17 cellular contexts compared by ENCODE assay signal in the genomic region with DNA sequence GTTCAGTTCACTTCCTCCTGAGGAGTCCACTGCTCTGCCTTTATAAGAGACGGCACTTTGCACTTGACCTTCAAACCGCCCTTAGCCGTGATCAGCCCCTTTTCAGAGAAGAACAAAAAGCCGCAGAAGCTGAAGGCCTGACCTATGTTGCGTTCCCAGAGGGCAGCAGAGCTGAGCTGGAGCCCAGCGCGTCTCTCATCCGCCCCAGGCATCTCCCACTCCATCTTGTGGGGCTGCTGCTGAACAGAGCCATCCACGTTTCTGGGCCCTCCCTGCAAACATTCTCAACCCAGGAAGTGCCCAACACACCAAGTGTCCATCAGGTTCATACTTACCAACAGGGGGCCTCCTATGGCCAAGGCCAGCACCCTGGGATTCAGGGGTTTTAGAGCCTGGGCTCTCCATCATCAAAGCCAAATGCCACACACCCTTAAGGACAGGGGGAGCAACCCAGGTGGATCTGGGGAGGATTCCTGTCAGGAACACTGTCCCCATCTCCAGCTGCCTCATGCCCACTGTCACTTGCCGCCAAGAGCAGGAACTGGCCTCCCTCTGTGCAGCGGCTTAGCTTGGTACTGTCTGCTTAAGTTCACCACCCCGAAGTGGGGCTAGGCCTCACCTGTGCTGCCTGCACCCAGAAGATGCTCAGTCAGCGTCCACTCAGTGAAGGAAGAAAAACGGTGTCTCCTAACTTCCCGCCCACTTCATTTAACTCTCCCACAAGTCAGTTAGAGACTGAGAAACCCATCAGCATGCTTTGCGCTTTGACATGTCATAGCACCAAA. TPM values are rescaled to one million over a fixed set of nuclear protein-coding genes. Genes with fewer than 3 reads are reported as not detected.
DNase-seq lines count a peak whose midpoint lies in the region; ATAC-seq and TF ChIP-seq lines count a peak whose summit lies in the region.
"Had no signal": no experiment of that assay in that cellular context is flagged by ENCODE, and none has a peak within 500 bp of the region (broad histone marks: within the 10 kb centered on the region; RNA-seq: fewer than 3 reads in every experiment).

No MANE protein-coding gene starts in this region.

- no peak overlapping the region for H3K4me2 ChIP-seq in HCT116 (ENCODE audit: low read length)
- H3K4me2 ChIP-seq: neural progenitor cell, PC-9 had no signal

- no peaks in the 10 kb centered on the region for H3K36me3 ChIP-seq in BJ (ENCODE audit: control insufficient read depth, insufficient read depth, low read length)
- H3K36me3 ChIP-seq in HCT116 (ENCODE audit: control insufficient read depth in 1 of 2, insufficient read depth in 2 of 2, low read length in 2 of 2) = no peaks in the 10 kb centered on the region
- H3K36me3 ChIP-seq: colonic mucosa, neural progenitor cell, thoracic aorta had no signal

- CTCF ChIA-PET in BJ (lab: Yijun Ruan, JAX) (interaction anchor here (1.5 to 6.0 kb wide), 8 partner anchors 10 to 441 kb away, joined by 4 to 48 read pairs (median 6); no protein-coding TSS in a partner anchor), HCT116 (lab: Charles Lee) (interaction anchor here (1.2 kb wide), 1 partner anchor 55 kb away, joined by 3 read pairs; no protein-coding TSS in a partner anchor)

- H3K4me3 ChIP-seq in BJ (ENCODE audit: low read depth, low read length) (no peak overlapping the region), HCT116 (replicated peaks in 1 of 2; ENCODE audit: low read depth in 1 of 2, low read length in 2 of 2) (no peak overlapping the region), coronary artery (no peak overlapping the region)
- H3K4me3 ChIP-seq: colonic mucosa, neural progenitor cell, PC-9, thoracic aorta had no signal

- no peaks in the 10 kb centered on the region for H3K79me2 ChIP-seq in HCT116 (ENCODE audit: insufficient read depth, low read length)

- H3K27me3 Mint-ChIP-seq in nephron (ENCODE audit: low read depth) = no peaks in the 10 kb centered on the region

- H3K4me1 Mint-ChIP-seq in nephron = peaks cover 75% of the 10 kb centered on the region

- no peak overlapping the region for H3K4me3 Mint-ChIP-seq in nephron
- H3K4me3 Mint-ChIP-seq: neural progenitor cell had no signal

- DNase-seq in BJ (ENCODE audit: low read depth) (no peak), HCT116 (ENCODE audit: low read depth, low spot score) (no peak), coronary artery (ENCODE audit: low spot score) (peak; percentile 63), GM13977 (ENCODE audit: low spot score) (no peak), NCI-H524 treated with DMSO at 0.1 percent for 48 hours (lab: John Stamatoyannopoulos, UW) (no peak)
- DNase-seq in stimulated activated CD4-positive, alpha-beta T cell treated with anti-CD3 and anti-CD28 coated beads, Interleukin-2, amount 100 ng/mL, for 48 hours = no peak
- DNase-seq: activated CD4-positive, alpha-beta T cell treated with anti-CD3 and anti-CD28 coated beads, Interleukin-2, amount 50 U/mL, for 48 hours; activated T-cell treated with anti-CD3 and anti-CD28 coated beads, Interleukin-2, amount 50 U/mL, for 48 hours; DMS79; NCI-H2029 treated with DMSO at 0.1 percent for 48 hours; PC-9; stimulated activated CD4-positive, alpha-beta T cell treated with anti-CD3 and anti-CD28 coated beads, Interleukin-4, amount 100 ng/mL, for 24 hours; stimulated activated CD8-positive, alpha-beta memory T cell treated with anti-CD3 and anti-CD28 coated beads, Interleukin-4, amount 100 ng/mL, for 48 hours had no signal

- H3K9me2 ChIP-seq in HCT116 (ENCODE audit: insufficient read depth) = no peaks in the 10 kb centered on the region

- TF ChIP-seq CTCF in BJ (IDR thresholded peaks at IDR 0.05; ENCODE audit: insufficient read depth, low read depth, low read length) (0 out of 2 replicates have a peak, but pooled peaks have one; percentile 12), HCT116 (IDR thresholded peaks at IDR 0.05 in 2 of 3, conservative IDR thresholded peaks at IDR 0.05 in 1 of 3; ENCODE audit: borderline replicate concordance in 1 of 3, insufficient read depth in 1 of 3, low read depth in 2 of 3, low read length in 2 of 3) (peak in 2 of 3 experiments; percentile 21 to 23; a peak in 3 of 6 replicates), coronary artery (IDR thresholded peaks at IDR 0.05) (no peak), nephron (IDR thresholded peaks at IDR 0.05; ENCODE audit: unreplicated experiment in 3 of 3) (no peak), GM13977 (IDR thresholded peaks at IDR 0.05; ENCODE audit: extremely low read depth, insufficient read depth, missing control alignments) (no peak)

- no peak for TF ChIP-seq POLR2A in HCT116 (IDR thresholded peaks at IDR 0.05; ENCODE audit: borderline replicate concordance, extremely low read depth, insufficient read depth, insufficient read length)

- no peaks in the 10 kb centered on the region for H3K36me3 Mint-ChIP-seq in nephron (ENCODE audit: low read depth)
- H3K36me3 Mint-ChIP-seq: neural progenitor cell had no signal

- H3K9ac ChIP-seq in HCT116 (ENCODE audit: low read length) = no peak overlapping the region
- H3K9ac ChIP-seq: neural progenitor cell had no signal

- intact Hi-C loops in HCT116 (cut with micrococcal nuclease) = no loop called here

- H4K20me1 ChIP-seq in HCT116 (ENCODE audit: insufficient read depth) = no peaks in the 10 kb centered on the region

- H3K27ac ChIP-seq in HCT116 (ENCODE audit: low read depth, low read length) (no peak overlapping the region), coronary artery (peak overlapping the region; percentile 76 to 85)
- H3K27ac ChIP-seq: colonic mucosa, neural progenitor cell, PC-9, thoracic aorta had no signal

- no peak overlapping the region for H2AFZ ChIP-seq in HCT116 (ENCODE audit: low read depth, low read length, poor library complexity, severe bottlenecking)
- H2AFZ ChIP-seq: neural progenitor cell, PC-9 had no signal

- no TSS peak for BruUV-seq in HCT116 (replicated peaks; lab: Mats Ljungman, UMichigan)

- H3K9me3 ChIP-seq in HCT116 (ENCODE audit: control insufficient read depth in 1 of 2, insufficient read depth in 1 of 2, low read depth in 1 of 2, low read length in 2 of 2) = no peaks in the 10 kb centered on the region
- H3K9me3 ChIP-seq: colonic mucosa, thoracic aorta had no signal

- H3K4me1 ChIP-seq in HCT116 (ENCODE audit: control insufficient read depth in 1 of 2, insufficient read depth in 2 of 2, low read length in 2 of 2) = no peaks in the 10 kb centered on the region
- H3K4me1 ChIP-seq: colonic mucosa had no signal

- RAD21 ChIA-PET in HCT116 (lab: Charles Lee; ENCODE audit: low non-redundant PET in 1 of 2, low total read pairs in 2 of 2, uncharacterized antibody in 2 of 2, unreplicated experiment in 2 of 2) = no interaction called here

- H3K9me3 Mint-ChIP-seq in nephron = no peaks in the 10 kb centered on the region
- H3K9me3 Mint-ChIP-seq: neural progenitor cell had no signal

- POLR2A ChIA-PET in BJ (lab: Charles Lee) (interaction anchor here (0.5 kb wide), 1 partner anchor 10 kb away, joined by 3 read pairs; no protein-coding TSS in a partner anchor), HCT116 (lab: Charles Lee) (no interaction called here)

- peak; percentile 61 for ATAC-seq in HCT116

- in situ Hi-C loops in GM13977 (cut with MboI; ENCODE audit: low pct_unique_long_range_greater_than_20kb, low sequenced_read_pairs, unreplicated experiment) = no loop called here

- no peak for TF ChIP-seq RAD21 in HCT116 (IDR thresholded peaks at IDR 0.05; ENCODE audit: low read depth)

- H3K27me3 ChIP-seq in BJ (ENCODE audit: control insufficient read depth, insufficient read depth, low read length) (no peaks in the 10 kb centered on the region; the same call in 1 of the 2 replicates), HCT116 (ENCODE audit: insufficient read depth, low read length) (0 out of 2 replicates have a peak, but pooled peaks cover 4% of the 10 kb centered on the region)
- H3K27me3 ChIP-seq: colonic mucosa, neural progenitor cell had no signal

- peak overlapping the region; percentile 59 to 92 (median 81) for H3K27ac Mint-ChIP-seq in nephron
- H3K27ac Mint-ChIP-seq: neural progenitor cell had no signal

TF ChIP-seq in HCT116, 20 proteins besides CTCF, POLR2A, EP300 and RAD21:
- no peak for TF ChIP-seq ZNF274 (IDR thresholded peaks at IDR 0.05; ENCODE audit: low read depth, low read length)
- no peak for TF ChIP-seq SP1 (IDR thresholded peaks at IDR 0.05; ENCODE audit: low read depth)
- TF ChIP-seq, protein P1, sequence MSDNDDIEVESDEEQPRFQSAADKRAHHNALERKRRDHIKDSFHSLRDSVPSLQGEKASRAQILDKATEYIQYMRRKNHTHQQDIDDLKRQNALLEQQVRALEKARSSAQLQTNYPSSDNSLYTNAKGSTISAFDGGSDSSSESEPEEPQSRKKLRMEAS (IDR thresholded peaks at IDR 0.05) = no peak
- TF ChIP-seq ELF1 (IDR thresholded peaks at IDR 0.05; ENCODE audit: borderline replicate concordance, low read depth) = no peak

RNA-seq across cellular contexts. Expression of a gene that starts 16.0 kb away (rescaled TPM):
- polyA plus RNA-seq in BJ (2011; rRNA removed) = 0.75 and 1.4 TPM in 2 replicates
- 0.52 and 0.67 TPM in 2 replicates for polyA minus RNA-seq in BJ (2011; rRNA and poly(A)+ RNA removed)
- total RNA-seq in HCT116 (2021; ENCODE audit: unreplicated experiment) = 0.52 TPM
- 0.11 and 0.20 TPM in 2 replicates for polyA plus RNA-seq in HCT116 (2012)

RNA-seq across cellular contexts. Expression of a gene that starts 34.2 kb away (rescaled TPM):
- polyA plus RNA-seq in BJ (2011; rRNA removed) = 0.15 and 0.39 TPM in 2 replicates
- polyA minus RNA-seq in BJ (2011; rRNA and poly(A)+ RNA removed) = 0.14 and 0.67 TPM in 2 replicates
- total RNA-seq in HCT116 (2021; ENCODE audit: unreplicated experiment) = 8.4 TPM
- 5.7 and 6.8 TPM in 2 replicates for polyA plus RNA-seq in HCT116 (2012)
- total RNA-seq: thoracic aorta had no signal

Comparison
In these comparisons a context has a peak if more than half of its experiments do, and no peak if none do; other contexts are left out.
1. CTCF ChIP-seq: peak in BJ (single experiment) and HCT116 (2 of 3); none in coronary artery (single experiment), nephron (0 of 3) and GM13977 (single experiment).